Comparison of ENCODE assay signal across 12 cellular contexts in genomic region chr7:40760293-40760964, GRCh38.
"Had no signal": no experiment of that assay in that cellular context is flagged by ENCODE, and none has a peak within 500 bp of the region (broad histone marks: within the 10 kb centered on the region; RNA-seq: fewer than 3 reads in every experiment).

No MANE protein-coding gene starts in this region.

- H3K4me3 ChIP-seq: transverse colon had no signal

- H3K4me1 Mint-ChIP-seq: activated CD8-positive, alpha-beta memory T cell treated with anti-CD3 and anti-CD28 coated beads, Interleukin-2, amount 10 ng/mL, durations not matched to agents 7 days and 5 days; activated naive CD4-positive, alpha-beta T cell treated with anti-CD3 and anti-CD28 coated beads, Interleukin-2, amount 50 U/mL, for 24 hours; central memory CD8-positive, alpha-beta T cell; neural crest cell had no signal

- ATAC-seq: activated CD8-positive, alpha-beta memory T cell treated with anti-CD3 and anti-CD28 coated beads, Interleukin-2, amount 10 ng/mL, durations not matched to agents 7 days and 5 days had no signal

- H3K27me3 Mint-ChIP-seq: activated CD8-positive, alpha-beta memory T cell treated with anti-CD3 and anti-CD28 coated beads, Interleukin-2, amount 10 ng/mL, durations not matched to agents 7 days and 5 days; activated naive CD4-positive, alpha-beta T cell treated with anti-CD3 and anti-CD28 coated beads, Interleukin-2, amount 50 U/mL, for 24 hours; activated T-cell treated with anti-CD3 and anti-CD28 coated beads, Interleukin-2, amount 50 U/mL, for 24 hours; central memory CD8-positive, alpha-beta T cell; dendritic cell treated with granulocyte-macrophage colony-stimulating factor and Interleukin-4, amounts not matched to agents 40 ng/mL and 50 ng/mL, for 4 days had no signal

- DNase-seq: activated CD4-positive, alpha-beta T cell treated with anti-CD3 and anti-CD28 coated beads, Interleukin-2, amount 50 U/mL, for 48 hours; activated CD4-positive, CD25-positive, alpha-beta regulatory T cell treated with anti-CD3 and anti-CD28 coated beads, Interleukin-2, amount 50 U/mL, for 72 hours; activated CD8-positive, alpha-beta memory T cell treated with anti-CD3 and anti-CD28 coated beads, Interleukin-2, amount 10 ng/mL, durations not matched to agents 7 days and 5 days; activated effector memory CD4-positive, alpha-beta T cell treated with Interleukin-2 at 50 U/mL for 16 hours; activated T-cell treated with anti-CD3 and anti-CD28 coated beads, Interleukin-2, amount 50 U/mL, for 24 hours; glutamatergic neuron; transverse colon had no signal

- H3K36me3 ChIP-seq: transverse colon had no signal

- H3K27me3 ChIP-seq: transverse colon had no signal

- H3K27ac Mint-ChIP-seq: activated CD8-positive, alpha-beta memory T cell treated with anti-CD3 and anti-CD28 coated beads, Interleukin-2, amount 10 ng/mL, durations not matched to agents 7 days and 5 days; activated naive CD4-positive, alpha-beta T cell treated with anti-CD3 and anti-CD28 coated beads, Interleukin-2, amount 50 U/mL, for 24 hours; activated T-cell treated with anti-CD3 and anti-CD28 coated beads, Interleukin-2, amount 50 U/mL, for 24 hours; dendritic cell treated with granulocyte-macrophage colony-stimulating factor and Interleukin-4, amounts not matched to agents 40 ng/mL and 50 ng/mL, for 4 days; mesothelial cell of epicardium had no signal

- H3K36me3 Mint-ChIP-seq: activated CD8-positive, alpha-beta memory T cell treated with anti-CD3 and anti-CD28 coated beads, Interleukin-2, amount 10 ng/mL, durations not matched to agents 7 days and 5 days; activated naive CD4-positive, alpha-beta T cell treated with anti-CD3 and anti-CD28 coated beads, Interleukin-2, amount 50 U/mL, for 24 hours; mesothelial cell of epicardium had no signal

- H3K9me3 ChIP-seq: transverse colon had no signal

- H3K9me3 Mint-ChIP-seq: activated naive CD4-positive, alpha-beta T cell treated with anti-CD3 and anti-CD28 coated beads, Interleukin-2, amount 50 U/mL, for 24 hours; activated T-cell treated with anti-CD3 and anti-CD28 coated beads, Interleukin-2, amount 50 U/mL, for 24 hours; central memory CD8-positive, alpha-beta T cell; dendritic cell treated with granulocyte-macrophage colony-stimulating factor and Interleukin-4, amounts not matched to agents 40 ng/mL and 50 ng/mL, for 4 days; mesothelial cell of epicardium; neural crest cell had no signal

- H3K27ac ChIP-seq: transverse colon had no signal

- H3K4me3 Mint-ChIP-seq: activated CD8-positive, alpha-beta memory T cell treated with anti-CD3 and anti-CD28 coated beads, Interleukin-2, amount 10 ng/mL, durations not matched to agents 7 days and 5 days; activated naive CD4-positive, alpha-beta T cell treated with anti-CD3 and anti-CD28 coated beads, Interleukin-2, amount 50 U/mL, for 24 hours; activated T-cell treated with anti-CD3 and anti-CD28 coated beads, Interleukin-2, amount 50 U/mL, for 24 hours; central memory CD8-positive, alpha-beta T cell; dendritic cell treated with granulocyte-macrophage colony-stimulating factor and Interleukin-4, amounts not matched to agents 40 ng/mL and 50 ng/mL, for 4 days; mesothelial cell of epicardium; neural crest cell had no signal
